In the genomic region with DNA sequence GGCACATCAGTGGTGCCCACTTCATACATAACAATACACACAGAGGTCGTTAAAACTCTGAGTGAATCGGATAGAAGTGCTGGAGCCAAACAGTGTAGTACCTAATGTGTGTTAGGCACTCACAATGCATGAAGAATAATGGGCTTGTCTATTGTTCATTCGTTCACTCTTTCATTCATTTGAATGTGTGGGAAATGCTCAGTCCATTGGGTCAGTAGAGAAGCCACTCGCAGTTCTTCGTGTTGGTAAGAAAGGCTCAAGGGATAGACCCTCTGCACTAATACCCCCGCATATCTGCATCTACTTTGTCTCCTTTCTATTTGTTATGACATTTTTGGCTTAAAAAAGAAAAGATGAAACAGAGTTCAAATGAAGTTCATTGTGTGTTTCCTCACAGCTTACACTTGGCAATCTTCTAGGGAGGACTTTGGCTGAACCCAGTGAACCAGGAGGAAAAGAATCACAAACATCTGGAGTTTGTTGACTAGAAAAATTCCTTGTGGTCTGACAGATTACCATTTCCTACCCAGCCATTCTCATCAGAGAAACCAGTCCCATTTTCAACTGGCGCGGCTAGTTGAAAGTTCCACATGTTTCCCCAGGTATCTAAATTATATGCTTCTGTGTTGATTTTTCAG, we compare ENCODE assay signal across 11 cellular contexts. TPM values are rescaled to one million over a fixed set of nuclear protein-coding genes. Genes with fewer than 3 reads are reported as not detected.
DNase-seq lines count a peak whose midpoint lies in the region; ATAC-seq, FAIRE-seq and TF ChIP-seq lines count a peak whose summit lies in the region.
"Had no signal": no experiment of that assay in that cellular context is flagged by ENCODE, and none has a peak within 500 bp of the region (broad histone marks: within the 10 kb centered on the region; RNA-seq: fewer than 3 reads in every experiment).

No MANE protein-coding gene starts in this region.

- FAIRE-seq in astrocyte (lab: Jason Lieb, UNC) = peak; percentile 83

- no peak overlapping the region for H2AFZ ChIP-seq in astrocyte (ENCODE audit: low read depth, low read length)

- peaks cover 5% of the 10 kb centered on the region for H3K27me3 Mint-ChIP-seq in astrocyte (ENCODE audit: low read depth, unreplicated experiment)
- H3K27me3 Mint-ChIP-seq: stimulated activated naive B cell treated with anti-CD40 and anti-IgM and Interleukin-4, amounts not matched to agents 10 μg/mL and 1 μg/mL and 100 μg/mL, for 72 hours had no signal

- no peaks in the 10 kb centered on the region for H3K27me3 ChIP-seq in astrocyte (ENCODE audit: insufficient read depth, low read length)
- H3K27me3 ChIP-seq in right atrium auricular region = no peaks in the 10 kb centered on the region

- H3K4me2 ChIP-seq in astrocyte (ENCODE audit: low read length) = peak overlapping the region; percentile 76

- intact Hi-C loops in sciatic nerve (cut with DNase I) = no loop called here

- TF ChIP-seq CTCF in astrocyte (IDR thresholded peaks at IDR 0.05; ENCODE audit: insufficient read depth, low read depth, low read length) (no peak), right atrium auricular region (IDR thresholded peaks at IDR 0.05) (no peak)

- H3K4me3 Mint-ChIP-seq in astrocyte (ENCODE audit: unreplicated experiment) = peak overlapping the region; percentile 43
- H3K4me3 Mint-ChIP-seq: stimulated activated naive B cell treated with anti-CD40 and anti-IgM and Interleukin-4, amounts not matched to agents 10 μg/mL and 1 μg/mL and 100 μg/mL, for 72 hours had no signal

- H3K4me1 ChIP-seq in astrocyte (ENCODE audit: insufficient read depth, low read length) (peaks cover 36% of the 10 kb centered on the region), right atrium auricular region (peaks cover 0 to 47% of the 10 kb centered on the region in 2 donors)

- no peaks in the 10 kb centered on the region for H3K36me3 ChIP-seq in astrocyte (ENCODE audit: insufficient read depth, low read length)
- H3K36me3 ChIP-seq in right atrium auricular region = no peaks in the 10 kb centered on the region

- peak overlapping the region; percentile 63 for H3K27ac Mint-ChIP-seq in astrocyte (ENCODE audit: unreplicated experiment)
- H3K27ac Mint-ChIP-seq: stimulated activated naive B cell treated with anti-CD40 and anti-IgM and Interleukin-4, amounts not matched to agents 10 μg/mL and 1 μg/mL and 100 μg/mL, for 72 hours had no signal

- DNase-seq in Daoy (ENCODE audit: low read depth) (peak; percentile 83), astrocyte (ENCODE audit: low read depth) (peak; percentile 98), right atrium auricular region (ENCODE audit: low spot score) (no peak), sciatic nerve (ENCODE audit: low spot score) (no peak), cortex of kidney (lab: John Stamatoyannopoulos, UW) (no peak), UCSD-AML1 (lab: John Stamatoyannopoulos, UW; ENCODE audit: unreplicated experiment) (no peak), amygdala (lab: John Stamatoyannopoulos, UW) (no peak)
- DNase-seq: activated gamma-delta T cell treated with Interleukin-2 at 50 U/mL for 16 hours; DMS79 treated with DMSO at 0.1 percent for 48 hours; stimulated activated naive B cell treated with anti-CD40 and anti-IgM and Interleukin-4, amounts not matched to agents 10 μg/mL and 1 μg/mL and 100 μg/mL, for 72 hours had no signal

- H3K4me3 ChIP-seq in astrocyte (ENCODE audit: insufficient read depth, low read depth, low read length) (peak overlapping the region; percentile 15), right atrium auricular region (no peak overlapping the region)

- H3K9me3 ChIP-seq in astrocyte (ENCODE audit: insufficient read depth, low read depth, low read length) (no peaks in the 10 kb centered on the region), right atrium auricular region (no peaks in the 10 kb centered on the region)

- peaks cover 29% of the 10 kb centered on the region for H3K4me1 Mint-ChIP-seq in astrocyte (ENCODE audit: low read depth, unreplicated experiment)
- H3K4me1 Mint-ChIP-seq: stimulated activated naive B cell treated with anti-CD40 and anti-IgM and Interleukin-4, amounts not matched to agents 10 μg/mL and 1 μg/mL and 100 μg/mL, for 72 hours had no signal

- H3K27ac ChIP-seq in astrocyte (ENCODE audit: low read depth, low read length) = peak overlapping the region; percentile 81
- peak overlapping the region; percentile 37 to 51 for H3K27ac ChIP-seq in right atrium auricular region

- no peaks in the 10 kb centered on the region for H4K20me1 ChIP-seq in astrocyte (ENCODE audit: insufficient read depth, low read length)

- no peaks in the 10 kb centered on the region for H3K79me2 ChIP-seq in astrocyte (ENCODE audit: insufficient read depth, low read length)

- H3K36me3 Mint-ChIP-seq in astrocyte (ENCODE audit: low read depth, unreplicated experiment) = peaks cover 4% of the 10 kb centered on the region

- H3K9ac ChIP-seq in astrocyte (ENCODE audit: low read length) = peak overlapping the region; percentile 66

- ATAC-seq in sciatic nerve (peak; percentile 94), HG02840 (IDR thresholded peaks at IDR 0.05; ENCODE audit: low FRiP score, unreplicated experiment) (no peak)
- ATAC-seq: stimulated activated naive B cell treated with anti-CD40 and anti-IgM and Interleukin-4, amounts not matched to agents 10 μg/mL and 1 μg/mL and 100 μg/mL, for 72 hours had no signal

- H3K9me3 Mint-ChIP-seq in astrocyte (ENCODE audit: unreplicated experiment) = no peaks in the 10 kb centered on the region
- H3K9me3 Mint-ChIP-seq: stimulated activated naive B cell treated with anti-CD40 and anti-IgM and Interleukin-4, amounts not matched to agents 10 μg/mL and 1 μg/mL and 100 μg/mL, for 72 hours had no signal

RNA-seq across cellular contexts. Expression of a gene that starts 32.9 kb away (rescaled TPM):
- 73.3 and 90.1 TPM in 2 replicates for total RNA-seq in Daoy (2014; rRNA removed; shearing (Covaris generic))
- total RNA-seq in astrocyte = 62.2 and 70.1 TPM in 2 replicates
- total RNA-seq in right atrium auricular region = 10 to 100 TPM; 43.9 to 45.6 TPM
- total RNA-seq in sciatic nerve = 54.6 TPM

RNA-seq across cellular contexts. Expression of a gene that starts 36.7 kb away (rescaled TPM):
- not detected in 2 replicates for total RNA-seq in Daoy (2014; rRNA removed; shearing (Covaris generic))
- total RNA-seq in astrocyte (1.2 and 3.2 TPM in 2 replicates), right atrium auricular region (100 to 1,000 TPM in 1 of 2 donors, 10 to 100 TPM in 1; 10.0 to 291 TPM), sciatic nerve (264 TPM)

Comparison
In these comparisons a context has a peak if more than half of its experiments do, and no peak if none do; other contexts are left out.
1. DNase-seq: peak in Daoy (single experiment) and astrocyte (single experiment); none in right atrium auricular region (single experiment), sciatic nerve (single experiment), cortex of kidney (single experiment), UCSD-AML1 (single experiment) and amygdala (0 of 56).